8 cellular contexts compared by ENCODE assay signal in the genomic region with DNA sequence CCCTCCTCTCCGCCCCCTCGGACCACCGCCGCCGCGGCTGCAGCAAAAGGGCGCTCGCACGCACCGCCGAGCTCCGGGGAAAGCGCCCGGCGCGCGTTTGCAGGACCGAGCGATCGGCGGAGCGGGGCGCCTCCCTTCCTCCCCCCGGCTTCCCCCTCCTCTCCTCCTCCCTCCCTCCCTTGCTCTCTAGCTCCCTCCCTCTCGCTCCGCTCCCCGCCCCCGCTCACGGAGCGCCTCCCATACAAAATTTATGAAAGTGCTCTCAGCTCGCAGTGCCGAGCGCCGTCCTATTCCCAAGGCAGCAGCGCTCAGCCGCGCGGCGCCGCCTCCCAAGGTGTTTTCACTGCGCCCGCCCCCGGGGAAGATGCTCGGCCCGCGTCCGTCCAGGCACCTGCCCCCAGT. TPM values are rescaled to one million over a fixed set of nuclear protein-coding genes. Genes with fewer than 3 reads are reported as not detected.
DNase-seq lines count a peak whose midpoint lies in the region; ATAC-seq and TF ChIP-seq lines count a peak whose summit lies in the region.

A gene with protein sequence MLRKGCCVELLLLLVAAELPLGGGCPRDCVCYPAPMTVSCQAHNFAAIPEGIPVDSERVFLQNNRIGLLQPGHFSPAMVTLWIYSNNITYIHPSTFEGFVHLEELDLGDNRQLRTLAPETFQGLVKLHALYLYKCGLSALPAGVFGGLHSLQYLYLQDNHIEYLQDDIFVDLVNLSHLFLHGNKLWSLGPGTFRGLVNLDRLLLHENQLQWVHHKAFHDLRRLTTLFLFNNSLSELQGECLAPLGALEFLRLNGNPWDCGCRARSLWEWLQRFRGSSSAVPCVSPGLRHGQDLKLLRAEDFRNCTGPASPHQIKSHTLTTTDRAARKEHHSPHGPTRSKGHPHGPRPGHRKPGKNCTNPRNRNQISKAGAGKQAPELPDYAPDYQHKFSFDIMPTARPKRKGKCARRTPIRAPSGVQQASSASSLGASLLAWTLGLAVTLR (minus strand): TSS at position 115 of the 402 bp plus-strand sequence. CDS start 469 bp downstream, outside the sequence.

- TF ChIP-seq CTCF in transverse colon (IDR thresholded peaks at IDR 0.05): no peak

- H3K9me3 ChIP-seq in neuron (ENCODE audit: low read length) (no peaks in the 10 kb centered on the region), transverse colon (no peaks in the 10 kb centered on the region)

- intact Hi-C loops in transverse colon (cut with DNase I; ENCODE audit: low total_unique reads): no loop called here

- H3K27ac ChIP-seq in transverse colon: peak within 1 kb of the TSS in 1 of 4 donors; percentile 16

- no peak for ATAC-seq in GM21447 (IDR thresholded peaks at IDR 0.05; ENCODE audit: unreplicated experiment)

- no peak for TF ChIP-seq EP300 in transverse colon (IDR thresholded peaks at IDR 0.05; ENCODE audit: low read depth)

- peak within 1 kb of the TSS; percentile 55 for H2AFZ ChIP-seq in neuron (ENCODE audit: low read depth, low read length)

- H3K4me1 ChIP-seq in neuron (ENCODE audit: insufficient read depth, low read length) (peaks cover 24% of the 10 kb centered on the region), transverse colon (peaks cover 18 to 32% (median 29%) of the 10 kb centered on the region in 4 donors)

- H3K4me3 ChIP-seq in neuron (ENCODE audit: low read length) (peak within 1 kb of the TSS; percentile 31), transverse colon (peak within 1 kb of the TSS; percentile 25 to 60 (median 39))

- H3K36me3 ChIP-seq in neuron (ENCODE audit: insufficient read depth, low read length): no peaks in the 10 kb centered on the region
- H3K36me3 ChIP-seq in transverse colon: no peaks in the 10 kb centered on the region

- no peak for TF ChIP-seq POLR2A in transverse colon (IDR thresholded peaks at IDR 0.05)

- in situ Hi-C loops in transverse colon (cut with MboI; ENCODE audit: low pct_ligation_motif_present in 1 of 4, low pct_unique_long_range_greater_than_20kb in 1 of 4, low sequenced_read_pairs in 3 of 4): loop anchor here in 3 of 4 donors (10.0 to 25.0 kb wide), 4 partner anchors 120 to 363 kb away; partner anchors contain the start of genes PRPF8 (in 1 of the 3), TLCD2 (in 1 of the 3) and WDR81 (in 1 of the 3)

- 0% methylated on average over 28 of the region's 47 CpGs; no CpG with 5 or more reads in 1 of the 2 donors for WGBS in transverse colon (ENCODE audit: low coverage in 1 of 2), 2 donors

- DNase-seq in NCI-H524 (lab: John Stamatoyannopoulos, UW) (peak; percentile 53 to 73), NCI-H524 treated with DMSO at 0.1 percent for 48 hours (lab: John Stamatoyannopoulos, UW) (no peak), OCI-M1 (lab: John Stamatoyannopoulos, UW) (peak; percentile 58), fibroblast of peridontal ligament (ENCODE audit: extremely low read depth) (peak; percentile 56), transverse colon (peak; percentile 71)
- peak; percentile 64 for DNase-seq in activated T-helper 9 cell treated with anti-CD3 and anti-CD28 coated beads, Interleukin-2, amount 50 U/mL, for 16 hours (ENCODE audit: low read depth)

- peaks cover 64% of the 10 kb centered on the region for H3K27me3 ChIP-seq in neuron (ENCODE audit: insufficient read depth, low read length)
- H3K27me3 ChIP-seq in transverse colon: peaks cover 84% of the 10 kb centered on the region

RNA-seq across cellular contexts. Expression of the gene that starts here (rescaled TPM):
- under 1 TPM in 3 of 4 donors, not detected in 1; 0.27 to 0.60 (median 0.48) TPM for total RNA-seq in transverse colon

Comparison
In these comparisons a context has a peak if more than half of its experiments do, and no peak if none do; other contexts are left out.
1. Peak in DNase-seq and H3K4me3 ChIP-seq in transverse colon; RNA of the gene not detected or under 1 TPM.